ENCODE assay signal across 8 cellular contexts in the genomic region with DNA sequence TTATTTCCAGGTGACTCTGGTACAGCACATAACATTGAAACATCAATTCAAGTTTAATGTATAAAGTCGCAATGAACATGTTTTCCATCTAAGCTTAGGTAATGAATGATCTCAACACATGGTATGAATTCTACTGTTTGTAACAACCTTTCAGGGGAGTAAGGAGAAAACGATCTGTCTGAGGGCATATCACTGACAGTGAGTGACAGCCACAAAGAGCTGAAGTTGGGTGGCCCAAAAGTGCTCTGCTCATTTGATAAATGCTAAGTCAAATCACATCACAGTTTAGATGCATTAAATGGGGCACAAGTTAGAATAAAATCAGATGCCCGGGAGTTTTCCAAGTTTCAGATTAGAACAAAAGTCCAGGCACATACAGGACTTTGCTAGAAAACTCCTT. TPM values are rescaled to one million over a fixed set of nuclear protein-coding genes. Genes with fewer than 3 reads are reported as not detected.
DNase-seq lines count a peak whose midpoint lies in the region; ATAC-seq and TF ChIP-seq lines count a peak whose summit lies in the region.

No MANE protein-coding gene starts in this region.

- CTCF ChIA-PET in PC-9 (lab: Charles Lee) = no interaction called here

- H3K27ac ChIP-seq in PC-9 = peak overlapping the region; percentile 97
- H3K27ac ChIP-seq in esophagus (ENCODE audit: low read depth in 2 of 2, low read length in 1 of 2) = peak overlapping the region in 1 of 2 donors; percentile 94
- H3K27ac ChIP-seq in gastrocnemius medialis = peak overlapping the region in 3 of 4 donors; percentile 91 to 98 (median 96)

- peak overlapping the region; percentile 86 for H3K4me2 ChIP-seq in PC-9

- H3K36me3 ChIP-seq in HAP-1 (replicated peaks) (no peaks in the 10 kb centered on the region), PC-9 (ENCODE audit: low read depth) (no peaks in the 10 kb centered on the region), esophagus (ENCODE audit: control insufficient read depth in 2 of 2, insufficient read depth in 2 of 2, low read length in 1 of 2) (no peaks in the 10 kb centered on the region), gastrocnemius medialis (no peaks in the 10 kb centered on the region)

- WGBS in esophagus, 2 donors = 30 to 32% methylated on average over 3 of the region's 3 CpGs

- peaks cover 27% of the 10 kb centered on the region; the same call in 1 of the 2 replicates for H3F3A ChIP-seq in PC-9 (ENCODE audit: insufficient read depth, low read depth)

- no peaks in the 10 kb centered on the region for H4K20me1 ChIP-seq in PC-9 (ENCODE audit: insufficient read depth)

- no peaks in the 10 kb centered on the region for H3K9me2 ChIP-seq in PC-9 (ENCODE audit: insufficient read depth)

- no peaks in the 10 kb centered on the region for H3K9me3 ChIP-seq in HAP-1
- no peaks in the 10 kb centered on the region for H3K9me3 ChIP-seq in PC-9 (ENCODE audit: insufficient read depth, low read depth)
- no peaks in the 10 kb centered on the region for H3K9me3 ChIP-seq in esophagus (ENCODE audit: control insufficient read depth in 2 of 2, insufficient read depth in 1 of 2, low read depth in 1 of 2, low read length in 1 of 2)
- no peaks in the 10 kb centered on the region for H3K9me3 ChIP-seq in gastrocnemius medialis

- H3K79me2 ChIP-seq in PC-9 (ENCODE audit: low read depth) = peaks cover 33% of the 10 kb centered on the region

- DNase-seq in HAP-1 (ENCODE audit: low spot score in 2 of 2) (no peak), PC-9 (no peak), gastrocnemius medialis (no peak), NCI-H226 (no peak), SHP77 treated with DMSO at 0.1 percent for 48 hours (lab: John Stamatoyannopoulos, UW) (no peak)
- no peak for DNase-seq in stimulated activated CD8-positive, alpha-beta memory T cell treated with anti-CD3 and anti-CD28 coated beads, Interleukin-4, amount 100 ng/mL, for 48 hours

- POLR2A ChIA-PET in PC-9 (lab: Charles Lee; ENCODE audit: unreplicated experiment) = interaction anchor here (0.6 to 1.4 kb wide), 3 partner anchors 65 to 559 kb away, joined by 5 to 7 read pairs (median 7); a partner anchor contains a TSS

- ATAC-seq in gastrocnemius medialis = no peak
- ATAC-seq in GM19467 (IDR thresholded peaks at IDR 0.05; ENCODE audit: unreplicated experiment) = no peak

- TSS peak; percentile 64 for BruUV-seq in PC-9 (replicated peaks; lab: Mats Ljungman, UMichigan)

- H3K4me3 ChIP-seq in HAP-1 = peak overlapping the region; percentile 87
- H3K4me3 ChIP-seq in PC-9 = peak overlapping the region; percentile 80
- H3K4me3 ChIP-seq in esophagus (ENCODE audit: low read depth in 1 of 2, low read length in 2 of 2) = peak overlapping the region; percentile 62 to 95
- peak overlapping the region; percentile 78 to 100 (median 97) for H3K4me3 ChIP-seq in gastrocnemius medialis

- no peak for TF ChIP-seq CTCF in PC-9 (conservative IDR thresholded peaks at IDR 0.05)
- TF ChIP-seq CTCF in gastrocnemius medialis (IDR thresholded peaks at IDR 0.05 in 4 of 5, conservative IDR thresholded peaks at IDR 0.05 in 1 of 5) = no peak

- H3K4me1 ChIP-seq in HAP-1 = peaks cover 30% of the 10 kb centered on the region
- H3K4me1 ChIP-seq in PC-9 (replicated peaks; ENCODE audit: insufficient read depth) = peaks cover 37% of the 10 kb centered on the region
- peaks cover 3 to 5% of the 10 kb centered on the region in 2 donors for H3K4me1 ChIP-seq in esophagus (ENCODE audit: control insufficient read depth in 2 of 2, insufficient read depth in 2 of 2, low read length in 1 of 2)
- peaks cover 8 to 15% of the 10 kb centered on the region in 2 donors for H3K4me1 ChIP-seq in gastrocnemius medialis

- in situ Hi-C loops in HAP-1 (cut with MboI; ENCODE audit: low sequenced_read_pairs) (no loop called here), gastrocnemius medialis (cut with MboI; ENCODE audit: low sequenced_read_pairs in 4 of 4) (loop anchor here in 2 of 4 donors (25.0 kb wide), 1 partner anchor 196 kb away; a partner anchor contains a TSS)

- H3K27me3 ChIP-seq in HAP-1 (ENCODE audit: low read depth) (no peaks in the 10 kb centered on the region), PC-9 (ENCODE audit: insufficient read depth, low read depth) (no peaks in the 10 kb centered on the region), esophagus (ENCODE audit: control insufficient read depth in 1 of 2, insufficient read depth in 2 of 2, low read length in 2 of 2) (no peaks in the 10 kb centered on the region), gastrocnemius medialis (no peaks in the 10 kb centered on the region)

- no peak for TF ChIP-seq POLR2A in gastrocnemius medialis (IDR thresholded peaks at IDR 0.05)

- intact Hi-C loops in PC-9 (cut with micrococcal nuclease; ENCODE audit: unreplicated experiment) = no loop called here
- intact Hi-C loops in gastrocnemius medialis (cut with DNase I; ENCODE audit: low total_unique reads) = loop anchor here (5.0 to 10.0 kb wide), 3 partner anchors 109 to 589 kb away; a partner anchor contains a TSS

- H2AFZ ChIP-seq in PC-9 = peak overlapping the region; percentile 76

RNA-seq across cellular contexts. Expression of a gene that starts 1.2 kb away (rescaled TPM):
- total RNA-seq in PC-9 (2021) (31.5 and 44.7 TPM in 2 replicates), gastrocnemius medialis (1 to 10 TPM; 1.2 to 4.8 (median 2.5) TPM)
- polyA plus RNA-seq in esophagus = 1 to 10 TPM; 2.5 to 3.6 TPM
